26 cellular contexts compared by ENCODE assay signal in the genomic region with DNA sequence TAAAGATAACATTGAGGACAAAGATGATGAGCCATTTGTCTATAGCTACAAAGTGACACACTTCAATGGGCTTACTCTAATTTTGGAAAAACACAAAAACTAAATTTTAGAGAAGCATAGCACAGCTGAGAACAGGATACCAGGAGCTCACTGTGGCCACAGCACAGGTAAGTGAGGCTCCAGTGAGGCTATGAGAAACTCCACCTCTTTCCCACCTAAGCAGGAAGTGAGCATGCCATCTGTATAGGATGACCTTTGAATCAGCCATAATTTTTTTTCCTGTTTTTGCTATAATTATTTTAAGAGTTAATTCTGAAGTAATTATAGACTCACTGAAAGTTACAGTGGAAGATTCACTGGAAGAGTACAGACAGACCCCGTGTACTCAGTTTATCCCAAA.
"Had no signal": no experiment of that assay in that cellular context is flagged by ENCODE, and none has a peak within 500 bp of the region (broad histone marks: within the 10 kb centered on the region; RNA-seq: fewer than 3 reads in every experiment).

No MANE protein-coding gene starts in this region.

- H3K4me3 Mint-ChIP-seq: endodermal cell; mesothelial cell of epicardium; naive B cell; natural killer cell treated with Interleukin-12 subunit alpha and Interleukin-12 subunit beta and Interleukin-15 and Interleukin-18, amount 100 ng/mL, for 72 hours; neural crest cell; stimulated activated naive CD8-positive, alpha-beta T cell treated with anti-CD3 and anti-CD28 coated beads, Interleukin-15, Interleukin-2, amounts not matched to agents 100 ng/mL and 50 ng/mL, for 24 hours had no signal

- H3K27ac Mint-ChIP-seq: endodermal cell, mesothelial cell of epicardium, progenitor cell of endocrine pancreas had no signal

- H3K36me3 ChIP-seq: gastrocnemius medialis had no signal

- ATAC-seq: esophagus mucosa; gastrocnemius medialis; left lobe of liver; mucosa of descending colon; natural killer cell treated with Interleukin-12 subunit alpha and Interleukin-12 subunit beta and Interleukin-15 and Interleukin-18, amount 100 ng/mL, for 72 hours; right lobe of liver had no signal

- H3K27me3 ChIP-seq: dorsolateral prefrontal cortex, gastrocnemius medialis, neutrophil, right lobe of liver, tibial nerve, upper lobe of left lung had no signal

- H3K4me3 ChIP-seq: dorsolateral prefrontal cortex, gastrocnemius medialis, mucosa of descending colon, right lobe of liver, thoracic aorta, tibial nerve, upper lobe of left lung had no signal

- H3K9me3 ChIP-seq: gastrocnemius medialis, mucosa of descending colon, neutrophil, right lobe of liver, thoracic aorta, upper lobe of left lung had no signal

- DNase-seq: dorsolateral prefrontal cortex; effector CD4-positive, alpha-beta T cell; endodermal cell; foreskin fibroblast; gastrocnemius medialis; mesenchymal stem cell; mucosa of descending colon; naive B cell; right lobe of liver; small intestine; stimulated activated CD4-positive, alpha-beta T cell treated with anti-CD3 and anti-CD28 coated beads, Interleukin-15, amount 100 ng/mL, for 24 hours; stimulated activated CD4-positive, alpha-beta T cell treated with anti-CD3 and anti-CD28 coated beads, Interleukin-4, amount 100 ng/mL, for 1 hour; stimulated activated CD8-positive, alpha-beta memory T cell treated with anti-CD3 and anti-CD28 coated beads, Interleukin-4, amount 100 ng/mL, for 48 hours; upper lobe of left lung had no signal

- H3K27ac ChIP-seq: dorsolateral prefrontal cortex, epithelial cell of prostate, gastrocnemius medialis, parathyroid adenoma, right lobe of liver, thoracic aorta, tibial nerve, upper lobe of left lung had no signal

- H3K4me1 ChIP-seq: gastrocnemius medialis, parathyroid adenoma, right lobe of liver, tibial nerve, upper lobe of left lung had no signal

- H3K4me1 Mint-ChIP-seq: mesothelial cell of epicardium, neural crest cell had no signal
